Comparison of ENCODE assay signal across 25 cellular contexts in the genomic region with DNA sequence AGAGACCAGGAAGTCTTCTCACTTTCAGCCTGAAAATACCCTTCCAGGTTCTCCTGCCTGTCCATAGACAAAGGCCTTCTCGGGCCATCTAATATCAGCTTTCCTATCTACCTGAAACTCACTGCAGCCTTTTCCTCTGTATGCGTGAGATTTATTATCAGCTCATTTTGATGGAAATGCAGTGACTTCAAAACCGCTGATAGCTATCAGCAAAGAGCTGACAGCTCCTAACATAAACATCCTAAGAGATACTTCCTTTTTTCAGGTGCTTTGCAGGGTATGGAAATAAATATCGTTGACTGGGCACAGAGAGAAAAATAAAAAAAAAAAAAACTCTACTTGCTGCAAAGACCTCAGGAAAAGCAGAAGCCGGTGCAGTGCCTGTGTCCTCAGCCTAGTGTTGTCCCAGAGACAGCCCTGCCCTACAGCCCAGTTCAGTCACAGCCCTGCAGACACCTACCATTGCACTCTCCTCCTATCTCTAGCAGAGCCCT.
DNase-seq lines count a peak whose midpoint lies in the region; ATAC-seq, FAIRE-seq and TF ChIP-seq lines count a peak whose summit lies in the region.
"Had no signal": no experiment of that assay in that cellular context is flagged by ENCODE, and none has a peak within 500 bp of the region (broad histone marks: within the 10 kb centered on the region; RNA-seq: fewer than 3 reads in every experiment).

No MANE protein-coding gene starts in this region.

- WGBS in GM12878 (ENCODE audit: insufficient coverage, insufficient replicate concordance, low lambda C conversion rate, missing lambda C conversion rate) = 3% methylated on average over 5 of the region's 5 CpGs

- BruUV-seq in GM12878 (replicated peaks; lab: Mats Ljungman, UMichigan) = no TSS peak

- no peak for TF ChIP-seq CTCF in GM12878 (IDR thresholded peaks at IDR 0.05 in 2 of 3, conservative IDR thresholded peaks at IDR 0.05 in 1 of 3; ENCODE audit: control insufficient read depth in 2 of 3, extremely low read depth in 1 of 3, insufficient read depth in 1 of 3, low read depth in 3 of 3, low read length in 3 of 3)
- TF ChIP-seq CTCF in parathyroid adenoma (IDR thresholded peaks at IDR 0.05) = no peak

- TF ChIP-seq RAD21 in GM12878 (IDR thresholded peaks at IDR 0.05; ENCODE audit: insufficient read depth, low read depth, low read length) = no peak

- no peaks in the 10 kb centered on the region for H3K9me3 ChIP-seq in GM12878 (replicated peaks; ENCODE audit: control insufficient read depth, insufficient read depth, low read length)
- H3K9me3 ChIP-seq in parathyroid adenoma (ENCODE audit: control insufficient read depth, low read length) = no peaks in the 10 kb centered on the region
- H3K9me3 ChIP-seq: A549, Caco-2, MG63, Peyer's patch, SK-N-SH had no signal

- H2AFZ ChIP-seq in GM12878 (ENCODE audit: control insufficient read depth, low read depth, low read length) (no peak overlapping the region), parathyroid adenoma (peak overlapping the region; percentile 43)

- H4K20me1 ChIP-seq in GM12878 (ENCODE audit: control insufficient read depth, insufficient read depth) = no peaks in the 10 kb centered on the region

- POLR2A ChIA-PET in GM12878 (lab: Charles Lee) = interaction anchor here (1.0 to 1.3 kb wide), 2 partner anchors 15 to 16 kb away, joined by 4 to 5 read pairs; no protein-coding TSS in a partner anchor

- H3K9ac ChIP-seq in GM12878 (ENCODE audit: control insufficient read depth, insufficient read depth, low read length) = no peak overlapping the region
- no peak overlapping the region for H3K9ac ChIP-seq in parathyroid adenoma
- H3K9ac ChIP-seq: SK-N-SH had no signal

- H3K27ac ChIP-seq in GM12878 (ENCODE audit: control insufficient read depth, insufficient read depth) = no peak overlapping the region
- peak overlapping the region; percentile 32 for H3K27ac ChIP-seq in parathyroid adenoma
- H3K27ac ChIP-seq: A549, C4-2B, Peyer's patch had no signal

- TF ChIP-seq POLR2A in GM12878 (IDR thresholded peaks at IDR 0.05; ENCODE audit: low read depth, low read length) = no peak

- CTCF ChIA-PET in GM12878 (lab: Yijun Ruan, JAX) = interaction anchor here (0.7 to 1.8 kb wide), 5 partner anchors 8 to 137 kb away, joined by 3 to 6 read pairs (median 3); no protein-coding TSS in a partner anchor

- peak; percentile 17; the same call in 1 of the 3 replicates for ATAC-seq in GM12878
- no peak for ATAC-seq in HG03139 (IDR thresholded peaks at IDR 0.05; ENCODE audit: unreplicated experiment)
- ATAC-seq: A549; CD8-positive, alpha-beta T cell; HepG2 had no signal

- intact Hi-C loops in GM12878 (cut with micrococcal nuclease; ENCODE audit: unreplicated experiment) = loop anchor here (5.0 kb wide), 1 partner anchor 56 kb away; no protein-coding TSS in a partner anchor

- H3K27me3 ChIP-seq in GM12878 (replicated peaks in 1 of 2; ENCODE audit: control insufficient read depth in 2 of 2, insufficient read depth in 2 of 2, low read length in 1 of 2) (no peaks in the 10 kb centered on the region), parathyroid adenoma (ENCODE audit: control insufficient read depth, insufficient read depth, low read length) (no peaks in the 10 kb centered on the region)
- H3K27me3 ChIP-seq: MG63, Peyer's patch had no signal

- H3K36me3 ChIP-seq in GM12878 (ENCODE audit: control insufficient read depth in 2 of 2, insufficient read depth in 2 of 2, low read length in 1 of 2) (no peaks in the 10 kb centered on the region), parathyroid adenoma (ENCODE audit: control insufficient read depth, insufficient read depth, low read length) (no peaks in the 10 kb centered on the region)
- H3K36me3 ChIP-seq: MG63, Peyer's patch had no signal

- H3K79me2 ChIP-seq in GM12878 (ENCODE audit: control insufficient read depth, insufficient read depth, low read length) (no peaks in the 10 kb centered on the region), parathyroid adenoma (no peaks in the 10 kb centered on the region)

- TF ChIP-seq EP300 in GM12878 (IDR thresholded peaks at IDR 0.05; ENCODE audit: borderline replicate concordance in 1 of 2, control insufficient read depth in 1 of 2, low read depth in 2 of 2, low read length in 2 of 2) = no peak

- SMC1A ChIA-PET in GM12878 (lab: Charles Lee; ENCODE audit: uncharacterized antibody, unreplicated experiment) = interaction anchor here (0.7 to 3.3 kb wide), 8 partner anchors 14 to 68 kb away, joined by 3 to 20 read pairs (median 3); no protein-coding TSS in a partner anchor

- no peak for FAIRE-seq in GM12878 (lab: Jason Lieb, UNC)
- FAIRE-seq: A549, G401.6, GM12891, HepG2 had no signal

- no peak overlapping the region for H3K4me2 ChIP-seq in GM12878 (ENCODE audit: control insufficient read depth, insufficient read depth)
- H3K4me2 ChIP-seq in parathyroid adenoma (ENCODE audit: low read length) = no peak overlapping the region
- H3K4me2 ChIP-seq: A549, SK-N-SH had no signal

- in situ Hi-C loops in KBM-7 (cut with MboI; ENCODE audit: low pct_unique_long_range_greater_than_20kb, low sequenced_read_pairs) = no loop called here
- in situ Hi-C loops in GM12878 (cut with MboI) = no loop called here

- H3K4me1 ChIP-seq in GM12878 (ENCODE audit: control insufficient read depth, insufficient read depth, low read length) = no peaks in the 10 kb centered on the region
- H3K4me1 ChIP-seq in parathyroid adenoma = peaks cover 15% of the 10 kb centered on the region
- H3K4me1 ChIP-seq: A549, Caco-2, Peyer's patch had no signal

- RAD21 ChIA-PET in GM12878 (lab: Charles Lee; ENCODE audit: unreplicated experiment) = interaction anchor here (1.4 to 2.7 kb wide), 2 partner anchors 63 to 67 kb away, joined by 5 to 9 read pairs; no protein-coding TSS in a partner anchor

- peak; percentile 69 for DNase-seq in KBM-7
- DNase-seq in RPMI8226 = peak; percentile 53
- DNase-seq in GM12878 (ENCODE audit: low read depth, low spot score) = no peak
- DNase-seq in NCI-H1092 (lab: John Stamatoyannopoulos, UW) = no peak
- no peak for DNase-seq in HT-29 (ENCODE audit: low spot score)
- DNase-seq: Caco-2; CD8-positive, alpha-beta T cell; H7; KG1; MG63; NCI-H1694; NCI-H2029 treated with DMSO at 0.1 percent for 48 hours; NCI-H446 treated with DMSO at 0.1 percent for 48 hours; NCI-H526; OCI-M1; Peyer's patch; SK-N-SH; SW 1271 had no signal

- no peak overlapping the region for H3K4me3 ChIP-seq in GM12878
- H3K4me3 ChIP-seq in parathyroid adenoma (ENCODE audit: low read depth, low read length) = no peak overlapping the region
- H3K4me3 ChIP-seq: A549, MG63, Peyer's patch had no signal

TF ChIP-seq in GM12878, 131 proteins besides CTCF, POLR2A, EP300 and RAD21:
- TF ChIP-seq BCL11A (IDR thresholded peaks at IDR 0.05; ENCODE audit: low read depth, low read length) (no peak), BACH1 (IDR thresholded peaks at IDR 0.05; ENCODE audit: borderline replicate concordance) (no peak), STAT1 (conservative IDR thresholded peaks at IDR 0.05) (no peak), CREM (IDR thresholded peaks at IDR 0.05; ENCODE audit: low read depth) (no peak), ZSCAN29 (IDR thresholded peaks at IDR 0.05) (no peak), TCF3 (IDR thresholded peaks at IDR 0.05; ENCODE audit: borderline replicate concordance, insufficient read depth, low read depth, low read length) (no peak), EGR1 (IDR thresholded peaks at IDR 0.05; ENCODE audit: borderline replicate concordance in 1 of 2, low read depth in 2 of 2, low read length in 2 of 2) (no peak), KDM1A (IDR thresholded peaks at IDR 0.05; ENCODE audit: borderline replicate concordance) (no peak), FOS (IDR thresholded peaks at IDR 0.05; ENCODE audit: borderline replicate concordance, extremely low read depth, insufficient read length) (no peak), POU2F2 (IDR thresholded peaks at IDR 0.05; ENCODE audit: borderline replicate concordance, low read depth, low read length) (no peak), HDAC6 (IDR thresholded peaks at IDR 0.05; ENCODE audit: unreplicated experiment) (no peak)
- TF ChIP-seq, protein P1, sequence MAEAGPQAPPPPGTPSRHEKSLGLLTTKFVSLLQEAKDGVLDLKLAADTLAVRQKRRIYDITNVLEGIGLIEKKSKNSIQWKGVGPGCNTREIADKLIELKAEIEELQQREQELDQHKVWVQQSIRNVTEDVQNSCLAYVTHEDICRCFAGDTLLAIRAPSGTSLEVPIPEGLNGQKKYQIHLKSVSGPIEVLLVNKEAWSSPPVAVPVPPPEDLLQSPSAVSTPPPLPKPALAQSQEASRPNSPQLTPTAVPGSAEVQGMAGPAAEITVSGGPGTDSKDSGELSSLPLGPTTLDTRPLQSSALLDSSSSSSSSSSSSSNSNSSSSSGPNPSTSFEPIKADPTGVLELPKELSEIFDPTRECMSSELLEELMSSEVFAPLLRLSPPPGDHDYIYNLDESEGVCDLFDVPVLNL (IDR thresholded peaks at IDR 0.05; ENCODE audit: low read depth, low read length) = no peak

Comparison
In these comparisons a context has a peak if more than half of its experiments do, and no peak if none do; other contexts are left out.
1. DNase-seq: peak in KBM-7 (single experiment) and RPMI8226 (single experiment); none in GM12878 (single experiment), NCI-H1092 (single experiment) and HT-29 (single experiment).